Comparison of ENCODE assay signal across 1 cellular context in genomic region chr16:11799017-11799381, GRCh38.
TF ChIP-seq lines count a peak whose summit lies in the region.

No MANE protein-coding gene starts in this region.

TF ChIP-seq in endothelial cell of umbilical vein, 7 proteins besides CTCF, POLR2A, EP300 and RAD21 (continued from another document):
- no peak for TF ChIP-seq FOS (IDR thresholded peaks at IDR 0.05; ENCODE audit: borderline replicate concordance, insufficient read depth, low read length)
- TF ChIP-seq EZH2 (IDR thresholded peaks at IDR 0.05; ENCODE audit: borderline replicate concordance, low read depth, low read length, severe bottlenecking) = no peak
- TF ChIP-seq JUN (IDR thresholded peaks at IDR 0.05; ENCODE audit: borderline replicate concordance, insufficient read depth, insufficient read length, low read depth) = no peak
